3 cellular contexts compared by ENCODE assay signal in genomic region chr5:150409638-150410523, GRCh38.
TF ChIP-seq lines count a peak whose summit lies in the region.

No MANE protein-coding gene starts in this region.

TF ChIP-seq in HEK293, 187 proteins besides CTCF, POLR2A, EP300 and RAD21 (continues in another document):
- TF ChIP-seq ZNF398 (tag by site-specific recombination; IDR thresholded peaks at IDR 0.05) (peak; percentile 65), ZFP37 (tag by site-specific recombination; IDR thresholded peaks at IDR 0.05) (no peak), SP2 (tag by site-specific recombination; IDR thresholded peaks at IDR 0.05) (peak; percentile 59), EGR2 (tag by site-specific recombination; IDR thresholded peaks at IDR 0.05; ENCODE audit: low read depth) (peak; percentile 59), SCRT2 (tag by site-specific recombination; IDR thresholded peaks at IDR 0.05) (peak; percentile 38), ATF2 (tag by site-specific recombination; IDR thresholded peaks at IDR 0.05; ENCODE audit: low read depth) (peak; percentile 83)
- TF ChIP-seq, protein P1, sequence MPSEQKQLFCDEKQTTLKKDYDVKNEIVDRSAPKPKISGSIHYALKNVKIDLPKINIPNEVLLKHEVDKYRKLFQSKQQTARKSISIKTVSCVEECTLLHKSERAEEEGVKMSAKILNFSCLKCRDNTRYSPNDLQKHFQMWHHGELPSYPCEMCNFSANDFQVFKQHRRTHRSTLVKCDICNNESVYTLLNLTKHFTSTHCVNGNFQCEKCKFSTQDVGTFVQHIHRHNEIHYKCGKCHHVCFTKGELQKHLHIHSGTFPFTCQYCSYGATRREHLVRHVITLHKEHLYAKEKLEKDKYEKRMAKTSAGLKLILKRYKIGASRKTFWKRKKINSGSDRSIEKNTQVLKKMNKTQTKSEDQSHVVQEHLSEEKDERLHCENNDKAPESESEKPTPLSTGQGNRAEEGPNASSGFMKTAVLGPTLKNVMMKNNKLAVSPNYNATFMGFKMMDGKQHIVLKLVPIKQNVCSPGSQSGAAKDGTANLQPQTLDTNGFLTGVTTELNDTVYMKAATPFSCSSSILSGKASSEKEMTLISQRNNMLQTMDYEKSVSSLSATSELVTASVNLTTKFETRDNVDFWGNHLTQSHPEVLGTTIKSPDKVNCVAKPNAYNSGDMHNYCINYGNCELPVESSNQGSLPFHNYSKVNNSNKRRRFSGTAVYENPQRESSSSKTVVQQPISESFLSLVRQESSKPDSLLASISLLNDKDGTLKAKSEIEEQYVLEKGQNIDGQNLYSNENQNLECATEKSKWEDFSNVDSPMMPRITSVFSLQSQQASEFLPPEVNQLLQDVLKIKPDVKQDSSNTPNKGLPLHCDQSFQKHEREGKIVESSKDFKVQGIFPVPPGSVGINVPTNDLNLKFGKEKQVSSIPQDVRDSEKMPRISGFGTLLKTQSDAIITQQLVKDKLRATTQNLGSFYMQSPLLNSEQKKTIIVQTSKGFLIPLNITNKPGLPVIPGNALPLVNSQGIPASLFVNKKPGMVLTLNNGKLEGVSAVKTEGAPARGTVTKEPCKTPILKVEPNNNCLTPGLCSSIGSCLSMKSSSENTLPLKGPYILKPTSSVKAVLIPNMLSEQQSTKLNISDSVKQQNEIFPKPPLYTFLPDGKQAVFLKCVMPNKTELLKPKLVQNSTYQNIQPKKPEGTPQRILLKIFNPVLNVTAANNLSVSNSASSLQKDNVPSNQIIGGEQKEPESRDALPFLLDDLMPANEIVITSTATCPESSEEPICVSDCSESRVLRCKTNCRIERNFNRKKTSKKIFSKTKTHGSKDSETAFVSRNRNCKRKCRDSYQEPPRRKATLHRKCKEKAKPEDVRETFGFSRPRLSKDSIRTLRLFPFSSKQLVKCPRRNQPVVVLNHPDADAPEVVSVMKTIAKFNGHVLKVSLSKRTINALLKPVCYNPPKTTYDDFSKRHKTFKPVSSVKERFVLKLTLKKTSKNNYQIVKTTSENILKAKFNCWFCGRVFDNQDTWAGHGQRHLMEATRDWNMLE (tag by site-specific recombination; conservative IDR thresholded peaks at IDR 0.05; ENCODE audit: low read depth) = no peak

TF ChIP-seq in SK-N-SH, 30 proteins besides CTCF, POLR2A, EP300 and RAD21:
- TF ChIP-seq NRF1 (IDR thresholded peaks at IDR 0.05; ENCODE audit: low read depth, low read length) (no peak), CHD2 (IDR thresholded peaks at IDR 0.05; ENCODE audit: low read length, partially characterized antibody) (peak; percentile 58), POLR2AphosphoS5 (IDR thresholded peaks at IDR 0.05; ENCODE audit: low read depth, low read length) (no peak), RFX5 (IDR thresholded peaks at IDR 0.05; ENCODE audit: low read length) (peak; percentile 99), YY1 (IDR thresholded peaks at IDR 0.05; ENCODE audit: low read depth) (no peak), EZH2phosphoT487 (IDR thresholded peaks at IDR 0.05; ENCODE audit: borderline replicate concordance, low read depth) (no peak)
- TF ChIP-seq, protein P2, sequence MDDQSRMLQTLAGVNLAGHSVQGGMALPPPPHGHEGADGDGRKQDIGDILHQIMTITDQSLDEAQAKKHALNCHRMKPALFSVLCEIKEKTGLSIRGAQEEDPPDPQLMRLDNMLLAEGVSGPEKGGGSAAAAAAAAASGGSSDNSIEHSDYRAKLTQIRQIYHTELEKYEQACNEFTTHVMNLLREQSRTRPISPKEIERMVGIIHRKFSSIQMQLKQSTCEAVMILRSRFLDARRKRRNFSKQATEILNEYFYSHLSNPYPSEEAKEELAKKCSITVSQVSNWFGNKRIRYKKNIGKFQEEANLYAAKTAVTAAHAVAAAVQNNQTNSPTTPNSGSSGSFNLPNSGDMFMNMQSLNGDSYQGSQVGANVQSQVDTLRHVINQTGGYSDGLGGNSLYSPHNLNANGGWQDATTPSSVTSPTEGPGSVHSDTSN (IDR thresholded peaks at IDR 0.05) = peak; percentile 61
- TF ChIP-seq, protein P3, sequence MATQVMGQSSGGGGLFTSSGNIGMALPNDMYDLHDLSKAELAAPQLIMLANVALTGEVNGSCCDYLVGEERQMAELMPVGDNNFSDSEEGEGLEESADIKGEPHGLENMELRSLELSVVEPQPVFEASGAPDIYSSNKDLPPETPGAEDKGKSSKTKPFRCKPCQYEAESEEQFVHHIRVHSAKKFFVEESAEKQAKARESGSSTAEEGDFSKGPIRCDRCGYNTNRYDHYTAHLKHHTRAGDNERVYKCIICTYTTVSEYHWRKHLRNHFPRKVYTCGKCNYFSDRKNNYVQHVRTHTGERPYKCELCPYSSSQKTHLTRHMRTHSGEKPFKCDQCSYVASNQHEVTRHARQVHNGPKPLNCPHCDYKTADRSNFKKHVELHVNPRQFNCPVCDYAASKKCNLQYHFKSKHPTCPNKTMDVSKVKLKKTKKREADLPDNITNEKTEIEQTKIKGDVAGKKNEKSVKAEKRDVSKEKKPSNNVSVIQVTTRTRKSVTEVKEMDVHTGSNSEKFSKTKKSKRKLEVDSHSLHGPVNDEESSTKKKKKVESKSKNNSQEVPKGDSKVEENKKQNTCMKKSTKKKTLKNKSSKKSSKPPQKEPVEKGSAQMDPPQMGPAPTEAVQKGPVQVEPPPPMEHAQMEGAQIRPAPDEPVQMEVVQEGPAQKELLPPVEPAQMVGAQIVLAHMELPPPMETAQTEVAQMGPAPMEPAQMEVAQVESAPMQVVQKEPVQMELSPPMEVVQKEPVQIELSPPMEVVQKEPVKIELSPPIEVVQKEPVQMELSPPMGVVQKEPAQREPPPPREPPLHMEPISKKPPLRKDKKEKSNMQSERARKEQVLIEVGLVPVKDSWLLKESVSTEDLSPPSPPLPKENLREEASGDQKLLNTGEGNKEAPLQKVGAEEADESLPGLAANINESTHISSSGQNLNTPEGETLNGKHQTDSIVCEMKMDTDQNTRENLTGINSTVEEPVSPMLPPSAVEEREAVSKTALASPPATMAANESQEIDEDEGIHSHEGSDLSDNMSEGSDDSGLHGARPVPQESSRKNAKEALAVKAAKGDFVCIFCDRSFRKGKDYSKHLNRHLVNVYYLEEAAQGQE (IDR thresholded peaks at IDR 0.05; ENCODE audit: low read depth, low read length) = no peak

TF ChIP-seq in GM12878, 131 proteins besides CTCF, POLR2A, EP300 and RAD21 (continues in another document):
- TF ChIP-seq NBN (IDR thresholded peaks at IDR 0.05) = peak; percentile 37; the same call in 1 of the 2 replicates
- no peak for TF ChIP-seq PML (IDR thresholded peaks at IDR 0.05; ENCODE audit: low read length)
- TF ChIP-seq MYB (IDR thresholded peaks at IDR 0.05; ENCODE audit: borderline replicate concordance, low read depth, low read length) = no peak
- peak; percentile 93 for TF ChIP-seq BACH1 (IDR thresholded peaks at IDR 0.05; ENCODE audit: borderline replicate concordance)
- no peak for TF ChIP-seq ATF3 (IDR thresholded peaks at IDR 0.05; ENCODE audit: borderline replicate concordance, extremely low read depth, low read depth, low read length)
- no peak for TF ChIP-seq KAT2A (conservative IDR thresholded peaks at IDR 0.05; ENCODE audit: control insufficient read depth, low read depth, low read length)
- TF ChIP-seq SUPT20H (IDR thresholded peaks at IDR 0.05; ENCODE audit: borderline replicate concordance, control insufficient read depth, low read depth, low read length) = no peak
- TF ChIP-seq KDM1A (IDR thresholded peaks at IDR 0.05; ENCODE audit: borderline replicate concordance) = no peak
- no peak for TF ChIP-seq ZNF274 (IDR thresholded peaks at IDR 0.05; ENCODE audit: insufficient read depth, insufficient read length)
- no peak for TF ChIP-seq ATF2 (IDR thresholded peaks at IDR 0.05; ENCODE audit: low read length)
- TF ChIP-seq NR2C2 (IDR thresholded peaks at IDR 0.05; ENCODE audit: borderline replicate concordance, control insufficient read depth, insufficient read length, low read depth) = no peak
- TF ChIP-seq ESRRA (IDR thresholded peaks at IDR 0.05; ENCODE audit: low read length) = no peak
- no peak for TF ChIP-seq NFIC (IDR thresholded peaks at IDR 0.05; ENCODE audit: low read depth, low read length)
- TF ChIP-seq, protein P2 (IDR thresholded peaks at IDR 0.05; ENCODE audit: insufficient replicate concordance, low read depth, low read length) = peak; percentile 49
- TF ChIP-seq HDAC6 (IDR thresholded peaks at IDR 0.05; ENCODE audit: unreplicated experiment) = peak; percentile 70
- no peak for TF ChIP-seq MYC (IDR thresholded peaks at IDR 0.05; ENCODE audit: insufficient read depth, insufficient read length, insufficient replicate concordance, low read length, severe bottlenecking)
- TF ChIP-seq TCF12 (IDR thresholded peaks at IDR 0.05; ENCODE audit: low read depth, low read length) = no peak; the same call in 1 of the 2 replicates
- TF ChIP-seq HSF1 (IDR thresholded peaks at IDR 0.05; ENCODE audit: low read depth, low read length) = no peak
- no peak for TF ChIP-seq USF1 (IDR thresholded peaks at IDR 0.05; ENCODE audit: borderline replicate concordance, extremely low read length, insufficient read depth, low read depth, low read length)
- no peak for TF ChIP-seq ELK1 (IDR thresholded peaks at IDR 0.05; ENCODE audit: low read depth, low read length)
- no peak for TF ChIP-seq RB1 (IDR thresholded peaks at IDR 0.05; ENCODE audit: borderline replicate concordance)
- TF ChIP-seq ZBED1 (IDR thresholded peaks at IDR 0.05; ENCODE audit: borderline replicate concordance) = peak; percentile 74
- TF ChIP-seq, protein P4, sequence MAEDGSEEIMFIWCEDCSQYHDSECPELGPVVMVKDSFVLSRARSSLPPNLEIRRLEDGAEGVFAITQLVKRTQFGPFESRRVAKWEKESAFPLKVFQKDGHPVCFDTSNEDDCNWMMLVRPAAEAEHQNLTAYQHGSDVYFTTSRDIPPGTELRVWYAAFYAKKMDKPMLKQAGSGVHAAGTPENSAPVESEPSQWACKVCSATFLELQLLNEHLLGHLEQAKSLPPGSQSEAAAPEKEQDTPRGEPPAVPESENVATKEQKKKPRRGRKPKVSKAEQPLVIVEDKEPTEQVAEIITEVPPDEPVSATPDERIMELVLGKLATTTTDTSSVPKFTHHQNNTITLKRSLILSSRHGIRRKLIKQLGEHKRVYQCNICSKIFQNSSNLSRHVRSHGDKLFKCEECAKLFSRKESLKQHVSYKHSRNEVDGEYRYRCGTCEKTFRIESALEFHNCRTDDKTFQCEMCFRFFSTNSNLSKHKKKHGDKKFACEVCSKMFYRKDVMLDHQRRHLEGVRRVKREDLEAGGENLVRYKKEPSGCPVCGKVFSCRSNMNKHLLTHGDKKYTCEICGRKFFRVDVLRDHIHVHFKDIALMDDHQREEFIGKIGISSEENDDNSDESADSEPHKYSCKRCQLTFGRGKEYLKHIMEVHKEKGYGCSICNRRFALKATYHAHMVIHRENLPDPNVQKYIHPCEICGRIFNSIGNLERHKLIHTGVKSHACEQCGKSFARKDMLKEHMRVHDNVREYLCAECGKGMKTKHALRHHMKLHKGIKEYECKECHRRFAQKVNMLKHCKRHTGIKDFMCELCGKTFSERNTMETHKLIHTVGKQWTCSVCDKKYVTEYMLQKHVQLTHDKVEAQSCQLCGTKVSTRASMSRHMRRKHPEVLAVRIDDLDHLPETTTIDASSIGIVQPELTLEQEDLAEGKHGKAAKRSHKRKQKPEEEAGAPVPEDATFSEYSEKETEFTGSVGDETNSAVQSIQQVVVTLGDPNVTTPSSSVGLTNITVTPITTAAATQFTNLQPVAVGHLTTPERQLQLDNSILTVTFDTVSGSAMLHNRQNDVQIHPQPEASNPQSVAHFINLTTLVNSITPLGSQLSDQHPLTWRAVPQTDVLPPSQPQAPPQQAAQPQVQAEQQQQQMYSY (CRISPR knock-in tag; IDR thresholded peaks at IDR 0.05) = peak; percentile 65; the same call in 1 of the 2 replicates
